Comparison of ENCODE assay signal across 1 cellular context in genomic region chr2:208253518-208254117, GRCh38.
TF ChIP-seq lines count a peak whose summit lies in the region.

No MANE protein-coding gene starts in this region.

TF ChIP-seq in GM12878, 131 proteins besides CTCF, POLR2A, EP300 and RAD21:
- TF ChIP-seq PAX8 (IDR thresholded peaks at IDR 0.05) (no peak), ZNF687 (IDR thresholded peaks at IDR 0.05) (no peak), IRF5 (IDR thresholded peaks at IDR 0.05; ENCODE audit: borderline replicate concordance) (no peak), ZNF24 (IDR thresholded peaks at IDR 0.05) (no peak), FOXK2 (IDR thresholded peaks at IDR 0.05) (no peak)
- TF ChIP-seq, protein P1, sequence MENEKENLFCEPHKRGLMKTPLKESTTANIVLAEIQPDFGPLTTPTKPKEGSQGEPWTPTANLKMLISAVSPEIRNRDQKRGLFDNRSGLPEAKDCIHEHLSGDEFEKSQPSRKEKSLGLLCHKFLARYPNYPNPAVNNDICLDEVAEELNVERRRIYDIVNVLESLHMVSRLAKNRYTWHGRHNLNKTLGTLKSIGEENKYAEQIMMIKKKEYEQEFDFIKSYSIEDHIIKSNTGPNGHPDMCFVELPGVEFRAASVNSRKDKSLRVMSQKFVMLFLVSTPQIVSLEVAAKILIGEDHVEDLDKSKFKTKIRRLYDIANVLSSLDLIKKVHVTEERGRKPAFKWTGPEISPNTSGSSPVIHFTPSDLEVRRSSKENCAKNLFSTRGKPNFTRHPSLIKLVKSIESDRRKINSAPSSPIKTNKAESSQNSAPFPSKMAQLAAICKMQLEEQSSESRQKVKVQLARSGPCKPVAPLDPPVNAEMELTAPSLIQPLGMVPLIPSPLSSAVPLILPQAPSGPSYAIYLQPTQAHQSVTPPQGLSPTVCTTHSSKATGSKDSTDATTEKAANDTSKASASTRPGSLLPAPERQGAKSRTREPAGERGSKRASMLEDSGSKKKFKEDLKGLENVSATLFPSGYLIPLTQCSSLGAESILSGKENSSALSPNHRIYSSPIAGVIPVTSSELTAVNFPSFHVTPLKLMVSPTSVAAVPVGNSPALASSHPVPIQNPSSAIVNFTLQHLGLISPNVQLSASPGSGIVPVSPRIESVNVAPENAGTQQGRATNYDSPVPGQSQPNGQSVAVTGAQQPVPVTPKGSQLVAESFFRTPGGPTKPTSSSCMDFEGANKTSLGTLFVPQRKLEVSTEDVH (IDR thresholded peaks at IDR 0.05; ENCODE audit: low read depth, partially characterized antibody) = no peak
- TF ChIP-seq, protein P2, sequence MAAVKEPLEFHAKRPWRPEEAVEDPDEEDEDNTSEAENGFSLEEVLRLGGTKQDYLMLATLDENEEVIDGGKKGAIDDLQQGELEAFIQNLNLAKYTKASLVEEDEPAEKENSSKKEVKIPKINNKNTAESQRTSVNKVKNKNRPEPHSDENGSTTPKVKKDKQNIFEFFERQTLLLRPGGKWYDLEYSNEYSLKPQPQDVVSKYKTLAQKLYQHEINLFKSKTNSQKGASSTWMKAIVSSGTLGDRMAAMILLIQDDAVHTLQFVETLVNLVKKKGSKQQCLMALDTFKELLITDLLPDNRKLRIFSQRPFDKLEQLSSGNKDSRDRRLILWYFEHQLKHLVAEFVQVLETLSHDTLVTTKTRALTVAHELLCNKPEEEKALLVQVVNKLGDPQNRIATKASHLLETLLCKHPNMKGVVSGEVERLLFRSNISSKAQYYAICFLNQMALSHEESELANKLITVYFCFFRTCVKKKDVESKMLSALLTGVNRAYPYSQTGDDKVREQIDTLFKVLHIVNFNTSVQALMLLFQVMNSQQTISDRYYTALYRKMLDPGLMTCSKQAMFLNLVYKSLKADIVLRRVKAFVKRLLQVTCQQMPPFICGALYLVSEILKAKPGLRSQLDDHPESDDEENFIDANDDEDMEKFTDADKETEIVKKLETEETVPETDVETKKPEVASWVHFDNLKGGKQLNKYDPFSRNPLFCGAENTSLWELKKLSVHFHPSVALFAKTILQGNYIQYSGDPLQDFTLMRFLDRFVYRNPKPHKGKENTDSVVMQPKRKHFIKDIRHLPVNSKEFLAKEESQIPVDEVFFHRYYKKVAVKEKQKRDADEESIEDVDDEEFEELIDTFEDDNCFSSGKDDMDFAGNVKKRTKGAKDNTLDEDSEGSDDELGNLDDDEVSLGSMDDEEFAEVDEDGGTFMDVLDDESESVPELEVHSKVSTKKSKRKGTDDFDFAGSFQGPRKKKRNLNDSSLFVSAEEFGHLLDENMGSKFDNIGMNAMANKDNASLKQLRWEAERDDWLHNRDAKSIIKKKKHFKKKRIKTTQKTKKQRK (IDR thresholded peaks at IDR 0.05; ENCODE audit: low read depth, low read length) = no peak
TF ChIP-seq in GM12878: peak in this region for 0.
